22 cellular contexts compared by ENCODE assay signal in the genomic region with DNA sequence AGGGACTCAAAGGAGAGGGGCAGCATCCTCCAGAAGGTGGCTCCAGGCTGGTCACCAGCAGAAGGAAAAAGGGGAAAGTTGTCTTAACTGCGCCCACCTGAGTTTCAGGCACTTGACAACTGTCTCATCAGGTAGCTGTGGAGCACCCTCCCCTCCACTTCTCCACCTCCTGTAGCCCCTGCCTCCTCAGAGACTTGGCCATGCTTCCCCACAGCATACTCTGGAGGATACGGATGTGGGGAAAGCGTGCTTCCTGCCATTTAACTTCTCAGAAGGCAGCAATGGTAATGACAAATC.
"Had no signal": no experiment of that assay in that cellular context is flagged by ENCODE, and none has a peak within 500 bp of the region (broad histone marks: within the 10 kb centered on the region; RNA-seq: fewer than 3 reads in every experiment).

No MANE protein-coding gene starts in this region.

- H3K4me3 Mint-ChIP-seq: activated CD4-positive, alpha-beta memory T cell treated with anti-CD3 and anti-CD28 coated beads, Interleukin-2, amount 10 ng/mL, durations not matched to agents 7 days and 5 days; activated CD4-positive, alpha-beta T cell treated with anti-CD3 and anti-CD28 coated beads, Interleukin-2, amount 10 ng/mL, durations not matched to agents 7 days and 5 days; activated CD8-positive, alpha-beta memory T cell treated with anti-CD3 and anti-CD28 coated beads, Interleukin-2, amount 10 ng/mL, durations not matched to agents 7 days and 5 days; activated naive CD4-positive, alpha-beta T cell treated with anti-CD3 and anti-CD28 coated beads, Interleukin-2, amount 50 U/mL, for 24 hours; activated naive CD8-positive, alpha-beta T cell treated with anti-CD3 and anti-CD28 coated beads, Interleukin-2, amount 50 U/mL, for 24 hours; immature natural killer cell; natural killer cell treated with Interleukin-12 subunit alpha and Interleukin-12 subunit beta and Interleukin-15 and Interleukin-18, amount 100 ng/mL, for 72 hours; stimulated activated effector memory CD8-positive, alpha-beta T cell treated with anti-CD3 and anti-CD28 coated beads, Interleukin-12 subunit alpha, Interleukin-12 subunit beta, amount 100 ng/mL, for 72 hours; stimulated activated naive CD8-positive, alpha-beta T cell treated with anti-CD3 and anti-CD28 coated beads, Interleukin-15, Interleukin-2, amounts not matched to agents 100 ng/mL and 50 ng/mL, for 24 hours had no signal

- H3K27me3 Mint-ChIP-seq: activated CD4-positive, alpha-beta memory T cell treated with anti-CD3 and anti-CD28 coated beads, Interleukin-2, amount 10 ng/mL, durations not matched to agents 7 days and 5 days; activated CD8-positive, alpha-beta memory T cell treated with anti-CD3 and anti-CD28 coated beads, Interleukin-2, amount 10 ng/mL, durations not matched to agents 7 days and 5 days; activated naive CD4-positive, alpha-beta T cell treated with anti-CD3 and anti-CD28 coated beads, Interleukin-2, amount 50 U/mL, for 24 hours; activated naive CD8-positive, alpha-beta T cell treated with anti-CD3 and anti-CD28 coated beads, Interleukin-2, amount 50 U/mL, for 24 hours; natural killer cell treated with Interleukin-12 subunit alpha and Interleukin-12 subunit beta and Interleukin-15 and Interleukin-18, amount 100 ng/mL, for 72 hours; stimulated activated naive CD8-positive, alpha-beta T cell treated with anti-CD3 and anti-CD28 coated beads, Interleukin-15, Interleukin-2, amounts not matched to agents 100 ng/mL and 50 ng/mL, for 24 hours had no signal

- H3K27ac Mint-ChIP-seq: activated CD4-positive, alpha-beta memory T cell treated with anti-CD3 and anti-CD28 coated beads, Interleukin-2, amount 10 ng/mL, durations not matched to agents 7 days and 5 days; activated CD4-positive, alpha-beta T cell treated with anti-CD3 and anti-CD28 coated beads, Interleukin-2, amount 10 ng/mL, durations not matched to agents 7 days and 5 days; activated CD8-positive, alpha-beta memory T cell treated with anti-CD3 and anti-CD28 coated beads, Interleukin-2, amount 10 ng/mL, durations not matched to agents 7 days and 5 days; activated naive CD4-positive, alpha-beta T cell treated with anti-CD3 and anti-CD28 coated beads, Interleukin-2, amount 50 U/mL, for 24 hours; activated naive CD8-positive, alpha-beta T cell treated with anti-CD3 and anti-CD28 coated beads, Interleukin-2, amount 50 U/mL, for 24 hours; activated T-helper 2 cell treated with anti-CD3 and anti-CD28 coated beads, Interferon-gamma antibody, Interleukin-2, Interleukin-4, amounts not matched to agents 10 μg/mL and 5 μg/mL and 100 μg/mL, durations not matched to agents 14 hours and 24 hours and 36 hours; natural killer cell treated with Interleukin-12 subunit alpha and Interleukin-12 subunit beta and Interleukin-15 and Interleukin-18, amount 100 ng/mL, for 72 hours; stimulated activated effector memory CD8-positive, alpha-beta T cell treated with anti-CD3 and anti-CD28 coated beads, Interleukin-12 subunit alpha, Interleukin-12 subunit beta, amount 100 ng/mL, for 72 hours; stimulated activated naive CD8-positive, alpha-beta T cell treated with anti-CD3 and anti-CD28 coated beads, Interleukin-15, Interleukin-2, amounts not matched to agents 100 ng/mL and 50 ng/mL, for 24 hours had no signal

- H3K4me1 Mint-ChIP-seq: activated CD4-positive, alpha-beta memory T cell treated with anti-CD3 and anti-CD28 coated beads, Interleukin-2, amount 10 ng/mL, durations not matched to agents 7 days and 5 days; activated CD4-positive, alpha-beta T cell treated with anti-CD3 and anti-CD28 coated beads, Interleukin-2, amount 10 ng/mL, durations not matched to agents 7 days and 5 days; activated CD8-positive, alpha-beta memory T cell treated with anti-CD3 and anti-CD28 coated beads, Interleukin-2, amount 10 ng/mL, durations not matched to agents 7 days and 5 days; activated naive CD4-positive, alpha-beta T cell treated with anti-CD3 and anti-CD28 coated beads, Interleukin-2, amount 50 U/mL, for 24 hours; immature natural killer cell; stimulated activated effector memory CD8-positive, alpha-beta T cell treated with anti-CD3 and anti-CD28 coated beads, Interleukin-12 subunit alpha, Interleukin-12 subunit beta, amount 100 ng/mL, for 72 hours had no signal

- DNase-seq: activated CD4-positive, alpha-beta memory T cell treated with anti-CD3 and anti-CD28 coated beads, Interleukin-2, amount 10 ng/mL, durations not matched to agents 7 days and 5 days; activated CD4-positive, alpha-beta T cell treated with anti-CD3 and anti-CD28 coated beads for 1 hour; activated CD4-positive, alpha-beta T cell treated with anti-CD3 and anti-CD28 coated beads, Interleukin-2, amount 10 ng/mL, durations not matched to agents 7 days and 5 days; activated CD8-positive, alpha-beta memory T cell treated with anti-CD3 and anti-CD28 coated beads, Interleukin-2, amount 10 ng/mL, durations not matched to agents 7 days and 5 days; activated naive CD8-positive, alpha-beta T cell treated with anti-CD3 and anti-CD28 coated beads, Interleukin-2, amount 50 U/mL, for 24 hours; activated T-cell treated with anti-CD3 and anti-CD28 coated beads, Interleukin-2, amount 50 U/mL, for 48 hours; colonic mucosa; effector CD8-positive, alpha-beta T cell; hippocampal formation; immature natural killer cell; kidney; retina; stimulated activated CD4-positive, alpha-beta T cell treated with anti-CD3 and anti-CD28 coated beads, Interleukin-4, amount 100 ng/mL, for 24 hours; substantia nigra; T-helper 9 cell; upper lobe of left lung had no signal

- H3K9me3 Mint-ChIP-seq: activated CD4-positive, alpha-beta memory T cell treated with anti-CD3 and anti-CD28 coated beads, Interleukin-2, amount 10 ng/mL, durations not matched to agents 7 days and 5 days; activated CD4-positive, alpha-beta T cell treated with anti-CD3 and anti-CD28 coated beads, Interleukin-2, amount 10 ng/mL, durations not matched to agents 7 days and 5 days; activated naive CD4-positive, alpha-beta T cell treated with anti-CD3 and anti-CD28 coated beads, Interleukin-2, amount 50 U/mL, for 24 hours; activated naive CD8-positive, alpha-beta T cell treated with anti-CD3 and anti-CD28 coated beads, Interleukin-2, amount 50 U/mL, for 24 hours; activated T-helper 2 cell treated with anti-CD3 and anti-CD28 coated beads, Interferon-gamma antibody, Interleukin-2, Interleukin-4, amounts not matched to agents 10 μg/mL and 5 μg/mL and 100 μg/mL, durations not matched to agents 14 hours and 24 hours and 36 hours; immature natural killer cell; natural killer cell treated with Interleukin-12 subunit alpha and Interleukin-12 subunit beta and Interleukin-15 and Interleukin-18, amount 100 ng/mL, for 72 hours; stimulated activated effector memory CD8-positive, alpha-beta T cell treated with anti-CD3 and anti-CD28 coated beads, Interleukin-12 subunit alpha, Interleukin-12 subunit beta, amount 100 ng/mL, for 72 hours; stimulated activated naive CD8-positive, alpha-beta T cell treated with anti-CD3 and anti-CD28 coated beads, Interleukin-15, Interleukin-2, amounts not matched to agents 100 ng/mL and 50 ng/mL, for 24 hours had no signal

- ATAC-seq: activated CD8-positive, alpha-beta memory T cell treated with anti-CD3 and anti-CD28 coated beads, Interleukin-2, amount 10 ng/mL, durations not matched to agents 7 days and 5 days; activated naive CD8-positive, alpha-beta T cell treated with anti-CD3 and anti-CD28 coated beads, Interleukin-2, amount 50 U/mL, for 24 hours; natural killer cell treated with Interleukin-12 subunit alpha and Interleukin-12 subunit beta and Interleukin-15 and Interleukin-18, amount 100 ng/mL, for 72 hours; sciatic nerve; stimulated activated effector memory CD8-positive, alpha-beta T cell treated with anti-CD3 and anti-CD28 coated beads, Interleukin-12 subunit alpha, Interleukin-12 subunit beta, amount 100 ng/mL, for 72 hours had no signal
